In genomic region chr3:149442845-149443544, GRCh38 we compare ENCODE assay signal across 11 cellular contexts. TPM values are rescaled to one million over a fixed set of nuclear protein-coding genes. Genes with fewer than 3 reads are reported as not detected.
DNase-seq lines count a peak whose midpoint lies in the region; ATAC-seq and TF ChIP-seq lines count a peak whose summit lies in the region.
"Had no signal": no experiment of that assay in that cellular context is flagged by ENCODE, and none has a peak within 500 bp of the region (broad histone marks: within the 10 kb centered on the region; RNA-seq: fewer than 3 reads in every experiment).

No MANE protein-coding gene starts in this region.

- H3K4me1 Mint-ChIP-seq in activated CD8-positive, alpha-beta memory T cell treated with anti-CD3 and anti-CD28 coated beads, Interleukin-2, amount 10 ng/mL, durations not matched to agents 7 days and 5 days: no peaks in the 10 kb centered on the region

- H3K4me3 Mint-ChIP-seq in activated CD8-positive, alpha-beta memory T cell treated with anti-CD3 and anti-CD28 coated beads, Interleukin-2, amount 10 ng/mL, durations not matched to agents 7 days and 5 days: no peak overlapping the region

- H3K36me3 ChIP-seq in BJ (ENCODE audit: control insufficient read depth, insufficient read depth, low read length): no peaks in the 10 kb centered on the region

- peak; percentile 62 for DNase-seq in BJ (ENCODE audit: low read depth)
- peak; percentile 61 for DNase-seq in HT1080 (ENCODE audit: low read depth)
- peak; percentile 84 for DNase-seq in amniotic epithelial cell (ENCODE audit: low read depth)
- DNase-seq in kidney glomerular epithelial cell (lab: John Stamatoyannopoulos, UW): peak; percentile 80
- DNase-seq in amygdala (lab: John Stamatoyannopoulos, UW): no peak
- no peak for DNase-seq in activated CD8-positive, alpha-beta memory T cell treated with anti-CD3 and anti-CD28 coated beads, Interleukin-2, amount 10 ng/mL, durations not matched to agents 7 days and 5 days
- DNase-seq in putamen (ENCODE audit: low spot score): no peak
- DNase-seq: activated CD4-positive, alpha-beta T cell treated with anti-CD3 and anti-CD28 coated beads, Interleukin-2, amount 50 U/mL, for 1 hour; GF-D8; NCI-H82 had no signal

- H3K27me3 Mint-ChIP-seq in activated CD8-positive, alpha-beta memory T cell treated with anti-CD3 and anti-CD28 coated beads, Interleukin-2, amount 10 ng/mL, durations not matched to agents 7 days and 5 days: peaks cover 25% of the 10 kb centered on the region

- H3K36me3 Mint-ChIP-seq in activated CD8-positive, alpha-beta memory T cell treated with anti-CD3 and anti-CD28 coated beads, Interleukin-2, amount 10 ng/mL, durations not matched to agents 7 days and 5 days: no peaks in the 10 kb centered on the region

- no peak for ATAC-seq in GM18907 (IDR thresholded peaks at IDR 0.05; ENCODE audit: unreplicated experiment)
- no peak for ATAC-seq in activated CD8-positive, alpha-beta memory T cell treated with anti-CD3 and anti-CD28 coated beads, Interleukin-2, amount 10 ng/mL, durations not matched to agents 7 days and 5 days

- no peak for TF ChIP-seq CTCF in BJ (IDR thresholded peaks at IDR 0.05; ENCODE audit: insufficient read depth, low read depth, low read length)

- POLR2A ChIA-PET in BJ (lab: Charles Lee): interaction anchor here (0.6 kb wide), 1 partner anchor 237 kb away, joined by 3 read pairs; no protein-coding TSS in a partner anchor

- no peak overlapping the region for H3K27ac Mint-ChIP-seq in activated CD8-positive, alpha-beta memory T cell treated with anti-CD3 and anti-CD28 coated beads, Interleukin-2, amount 10 ng/mL, durations not matched to agents 7 days and 5 days

- H3K4me3 ChIP-seq in BJ (ENCODE audit: low read depth, low read length): no peak overlapping the region

- no peaks in the 10 kb centered on the region for H3K27me3 ChIP-seq in BJ (ENCODE audit: control insufficient read depth, insufficient read depth, low read length)

- no peaks in the 10 kb centered on the region for H3K9me3 Mint-ChIP-seq in activated CD8-positive, alpha-beta memory T cell treated with anti-CD3 and anti-CD28 coated beads, Interleukin-2, amount 10 ng/mL, durations not matched to agents 7 days and 5 days (ENCODE audit: low read depth)

- CTCF ChIA-PET in BJ (lab: Yijun Ruan, JAX): interaction anchor here (2.5 kb wide), 1 partner anchor 37 kb away, joined by 6 read pairs; no protein-coding TSS in a partner anchor
- CTCF ChIA-PET in activated CD8-positive, alpha-beta memory T cell treated with anti-CD3 and anti-CD28 coated beads, Interleukin-2, amount 10 ng/mL, durations not matched to agents 7 days and 5 days (lab: Charles Lee): no interaction called here

RNA-seq across cellular contexts. Expression of gene TM4SF4, which starts 31.5 kb away (rescaled TPM):
- 0.10 and 0.42 TPM in 2 replicates for polyA plus RNA-seq in BJ (2011; rRNA removed)
- polyA minus RNA-seq in BJ (2011; rRNA and poly(A)+ RNA removed): 0.62 TPM in 1 of 2 replicates, not detected in the other
- total RNA-seq in HT1080 (2014; rRNA removed; shearing (Covaris generic)): not detected in 2 replicates
- not detected in 2 replicates for polyA plus RNA-seq in HT1080 (2015; cell fraction: cytosol; rRNA removed)
- polyA plus RNA-seq in HT1080 (2015; cell fraction: nucleus; rRNA removed): not detected in 2 replicates
- not detected for total RNA-seq in activated CD8-positive, alpha-beta memory T cell treated with anti-CD3 and anti-CD28 coated beads, Interleukin-2, amount 10 ng/mL, durations not matched to agents 7 days and 5 days

Comparison
In these comparisons a context has a peak if more than half of its experiments do, and no peak if none do; other contexts are left out.
1. DNase-seq: peak in BJ (single experiment), HT1080 (single experiment), amniotic epithelial cell (single experiment) and kidney glomerular epithelial cell (single experiment); none in amygdala (0 of 56), activated CD8-positive, alpha-beta memory T cell treated with anti-CD3 and anti-CD28 coated beads, Interleukin-2, amount 10 ng/mL, durations not matched to agents 7 days and 5 days (single experiment) and putamen (single experiment).